25 cellular contexts compared by ENCODE assay signal in the genomic region with DNA sequence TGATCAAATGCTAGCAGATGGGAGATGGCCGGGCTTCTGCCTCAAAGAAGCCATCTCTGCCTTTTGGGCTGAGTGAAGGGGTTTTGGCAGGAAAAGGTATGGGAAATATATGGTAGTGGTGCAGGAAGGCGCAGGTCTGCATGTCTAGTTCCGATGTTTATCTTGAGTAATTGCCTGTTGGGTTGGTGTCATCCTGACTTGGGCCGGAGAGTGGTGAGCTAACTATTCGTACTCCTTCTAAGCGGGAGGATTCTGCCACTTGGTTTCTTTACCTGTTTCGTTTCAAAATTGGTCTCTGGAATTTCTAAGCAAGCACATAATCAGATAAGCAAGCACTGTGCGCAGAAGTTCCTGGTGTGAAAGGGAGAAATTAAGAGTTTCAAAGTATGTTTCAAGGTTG.
DNase-seq lines count a peak whose midpoint lies in the region; ATAC-seq, FAIRE-seq and TF ChIP-seq lines count a peak whose summit lies in the region.
"Had no signal": no experiment of that assay in that cellular context is flagged by ENCODE, and none has a peak within 500 bp of the region (broad histone marks: within the 10 kb centered on the region; RNA-seq: fewer than 3 reads in every experiment).

No MANE protein-coding gene starts in this region.

- H3K4ac ChIP-seq in H1 (replicated peaks; ENCODE audit: insufficient read length, low read depth, low read length): no peak overlapping the region

- intact Hi-C loops in prostate gland (cut with DNase I): no loop called here
- intact Hi-C loops in body of pancreas (cut with DNase I): no loop called here

- H3K23ac ChIP-seq in H1 (ENCODE audit: insufficient read length): no peak overlapping the region

- H3F3A ChIP-seq in neural progenitor cell (ENCODE audit: low read depth): no peaks in the 10 kb centered on the region

- no peak overlapping the region for H3K56ac ChIP-seq in H1 (replicated peaks; ENCODE audit: insufficient read length, low read depth, low read length)

- H3K9me3 Mint-ChIP-seq in neural progenitor cell: no peaks in the 10 kb centered on the region

- no peak overlapping the region for H2BK5ac ChIP-seq in H1 (ENCODE audit: low read depth, low read length)

- H2BK120ac ChIP-seq in H1 (replicated peaks; ENCODE audit: low read depth, low read length): no peak overlapping the region

- H3K4me2 ChIP-seq in H1 (ENCODE audit: insufficient read depth in 1 of 2, low read depth in 2 of 2, low read length in 2 of 2) (no peak overlapping the region), keratinocyte (ENCODE audit: control insufficient read depth, extremely low read depth, insufficient read depth, low read depth, low read length) (peak overlapping the region; percentile 29), neural progenitor cell (no peak overlapping the region)
- H3K4me2 ChIP-seq: A549 had no signal

- H3K79me2 ChIP-seq in H1 (ENCODE audit: control insufficient read depth in 1 of 2, insufficient read depth in 2 of 2, low read length in 2 of 2): no peaks in the 10 kb centered on the region
- no peaks in the 10 kb centered on the region for H3K79me2 ChIP-seq in keratinocyte (ENCODE audit: control insufficient read depth, insufficient read depth, low read length)
- H3K79me2 ChIP-seq in neural progenitor cell (ENCODE audit: low read depth): no peaks in the 10 kb centered on the region

- peaks cover 9% of the 10 kb centered on the region for H3K4me1 Mint-ChIP-seq in neural progenitor cell
- H3K4me1 Mint-ChIP-seq: CD4-positive, alpha-beta memory T cell had no signal

- no peaks in the 10 kb centered on the region for H3K23me2 ChIP-seq in H1 (ENCODE audit: low read depth, low read length)

- DNase-seq in SK-N-MC (ENCODE audit: low read depth, low spot score) (no peak), H1 (ENCODE audit: low read depth in 1 of 2, low spot score in 2 of 2) (no peak), keratinocyte (ENCODE audit: low read depth, low spot score) (no peak), prostate gland (ENCODE audit: low spot score) (peak; percentile 4), RPMI8226 (no peak), neural progenitor cell (ENCODE audit: low spot score) (no peak), body of pancreas (no peak), NOMO-1 treated with DMSO at 0.1 percent for 48 hours (lab: John Stamatoyannopoulos, UW; ENCODE audit: unreplicated experiment) (no peak)
- DNase-seq: C1 segment of cervical spinal cord; CD4-positive, alpha-beta memory T cell; COR-L47; Kasumi-1; NCI-H1105 treated with DMSO at 0.1 percent for 48 hours; NCI-H1930; NCI-H2107; NCI-H748 treated with DMSO at 0.1 percent for 48 hours; PC-3; Right ventricle myocardium superior had no signal

- no peak for ATAC-seq in body of pancreas
- ATAC-seq: A549, HCT116, HepG2, PC-3 had no signal

- H3K9me3 ChIP-seq in SK-N-MC (ENCODE audit: low read depth, low read length): no peaks in the 10 kb centered on the region
- no peaks in the 10 kb centered on the region for H3K9me3 ChIP-seq in H1 (ENCODE audit: insufficient read depth in 2 of 2, low read depth in 1 of 2, low read length in 1 of 2)
- H3K9me3 ChIP-seq in keratinocyte (ENCODE audit: control insufficient read depth, low read depth, low read length): no peaks in the 10 kb centered on the region
- no peaks in the 10 kb centered on the region for H3K9me3 ChIP-seq in prostate gland
- no peaks in the 10 kb centered on the region for H3K9me3 ChIP-seq in neural progenitor cell (ENCODE audit: low read depth)
- H3K9me3 ChIP-seq in body of pancreas: no peaks in the 10 kb centered on the region
- H3K9me3 ChIP-seq: A549, MG63, SJSA1 had no signal

- H2BK15ac ChIP-seq in H1 (ENCODE audit: low read length): 0 out of 2 replicates have a peak overlapping the region, but pooled peaks have one; percentile 14

- no peak overlapping the region for H3K4me3 Mint-ChIP-seq in neural progenitor cell
- H3K4me3 Mint-ChIP-seq: CD4-positive, alpha-beta memory T cell had no signal

- H3K9ac ChIP-seq in SK-N-MC (ENCODE audit: insufficient read length) (no peak overlapping the region), H1 (replicated peaks in 1 of 4; ENCODE audit: extremely low read depth in 1 of 4, low read depth in 3 of 4, low read length in 3 of 4) (no peak overlapping the region), keratinocyte (ENCODE audit: control insufficient read depth, extremely low read depth, insufficient read depth, low read length) (no peak overlapping the region), neural progenitor cell (no peak overlapping the region)

- no peak for TF ChIP-seq POLR2A in H1 (IDR thresholded peaks at IDR 0.05; ENCODE audit: control extremely low read depth in 1 of 2, low read depth in 2 of 2, low read length in 2 of 2)
- no peak for TF ChIP-seq POLR2A in prostate gland (IDR thresholded peaks at IDR 0.05)
- no peak for TF ChIP-seq POLR2A in body of pancreas (IDR thresholded peaks at IDR 0.05)

- no peak overlapping the region for H3K4me3 ChIP-seq in SK-N-MC
- H3K4me3 ChIP-seq in H1 (ENCODE audit: extremely low read depth in 1 of 4, insufficient read depth in 2 of 4, low read depth in 3 of 4, low read length in 4 of 4): no peak overlapping the region
- H3K4me3 ChIP-seq in keratinocyte (ENCODE audit: control insufficient read depth in 2 of 3, extremely low read depth in 1 of 3, insufficient read depth in 2 of 3, low read depth in 1 of 3, low read length in 3 of 3): no peak overlapping the region
- no peak overlapping the region for H3K4me3 ChIP-seq in prostate gland
- no peak overlapping the region for H3K4me3 ChIP-seq in neural progenitor cell
- no peak overlapping the region for H3K4me3 ChIP-seq in body of pancreas
- H3K4me3 ChIP-seq: A549, GM12878, MG63, SJSA1 had no signal

- H3K36me3 ChIP-seq in SK-N-MC (ENCODE audit: insufficient read depth, low read length) (no peaks in the 10 kb centered on the region), H1 (ENCODE audit: control insufficient read depth in 2 of 4, insufficient read depth in 4 of 4, low read length in 3 of 4) (no peaks in the 10 kb centered on the region), keratinocyte (ENCODE audit: control insufficient read depth in 2 of 2, extremely low read depth in 1 of 2, insufficient read depth in 2 of 2, low read length in 2 of 2) (no peaks in the 10 kb centered on the region), prostate gland (no peaks in the 10 kb centered on the region), neural progenitor cell (no peaks in the 10 kb centered on the region), body of pancreas (replicated peaks in 1 of 2; ENCODE audit: insufficient read depth in 1 of 2, low read depth in 2 of 2) (no peaks in the 10 kb centered on the region)
- H3K36me3 ChIP-seq: MG63, SJSA1 had no signal

- H3K27me3 Mint-ChIP-seq in neural progenitor cell (ENCODE audit: insufficient read depth, low read depth): no peaks in the 10 kb centered on the region

- H3K9me1 ChIP-seq in keratinocyte (ENCODE audit: control insufficient read depth, extremely low read depth, insufficient read depth, low read length): no peaks in the 10 kb centered on the region

- H3K27me3 ChIP-seq in H1 (replicated peaks in 1 of 4; ENCODE audit: control insufficient read depth in 3 of 4, extremely low read depth in 1 of 4, insufficient read depth in 3 of 4, low read length in 3 of 4) (no peaks in the 10 kb centered on the region), keratinocyte (ENCODE audit: control insufficient read depth, extremely low read depth, insufficient read depth, low read length) (no peaks in the 10 kb centered on the region), prostate gland (replicated peaks; ENCODE audit: insufficient read depth) (no peaks in the 10 kb centered on the region), neural progenitor cell (no peaks in the 10 kb centered on the region), body of pancreas (no peaks in the 10 kb centered on the region)
- H3K27me3 ChIP-seq: MG63, SJSA1 had no signal

- POLR2A ChIA-PET in H1 (lab: Charles Lee; ENCODE audit: partially characterized antibody): no interaction called here

- CTCF ChIA-PET in H1 (lab: Charles Lee; ENCODE audit: partially characterized antibody): interaction anchor here (0.8 kb wide), 1 partner anchor 217 kb away, joined by 3 read pairs; no protein-coding TSS in a partner anchor

- H2BK12ac ChIP-seq in H1 (ENCODE audit: low read depth, low read length): no peak overlapping the region

- H3K36me3 Mint-ChIP-seq in neural progenitor cell: peaks cover 2% of the 10 kb centered on the region
- H3K36me3 Mint-ChIP-seq: CD4-positive, alpha-beta memory T cell had no signal

- no peak overlapping the region for H2BK20ac ChIP-seq in H1 (ENCODE audit: low read length)

- H3K4me1 ChIP-seq in H1 (replicated peaks in 1 of 4; ENCODE audit: control insufficient read depth in 3 of 4, insufficient read depth in 4 of 4, low read length in 3 of 4) (peaks cover 0 to 7% (median 0%) of the 10 kb centered on the region in 4 experiments; a peak in 1 of 7 replicates), keratinocyte (ENCODE audit: control insufficient read depth, extremely low read depth, insufficient read depth, low read length) (peaks cover 7% of the 10 kb centered on the region), prostate gland (replicated peaks) (no peaks in the 10 kb centered on the region), neural progenitor cell (no peaks in the 10 kb centered on the region), body of pancreas (peaks cover 10% of the 10 kb centered on the region)
- H3K4me1 ChIP-seq: A549, SJSA1 had no signal

- no peaks in the 10 kb centered on the region for H3K79me1 ChIP-seq in H1 (ENCODE audit: low read depth, low read length)

- no peak overlapping the region for H3K27ac Mint-ChIP-seq in neural progenitor cell
- H3K27ac Mint-ChIP-seq: CD4-positive, alpha-beta memory T cell had no signal

- no peak overlapping the region for H4K91ac ChIP-seq in H1 (replicated peaks; ENCODE audit: insufficient read length, low read length)

- H4K8ac ChIP-seq in H1 (ENCODE audit: extremely low read depth, insufficient read depth, low read length): no peak overlapping the region

- no peak overlapping the region for H2AK5ac ChIP-seq in H1 (ENCODE audit: low read depth, low read length)

- FAIRE-seq in H1 (lab: Jason Lieb, UNC) (no peak), keratinocyte (lab: Jason Lieb, UNC) (no peak)
- FAIRE-seq: A549, G401.6, GM12878, HepG2 had no signal

- TF ChIP-seq RAD21 in H1 (IDR thresholded peaks at IDR 0.05 in 1 of 2, conservative IDR thresholded peaks at IDR 0.05 in 1 of 2; ENCODE audit: low read depth in 2 of 2, low read length in 2 of 2): no peak

- no peak overlapping the region for H3K18ac ChIP-seq in H1 (ENCODE audit: extremely low read depth, low read length)

- H3K27ac ChIP-seq in SK-N-MC: 0 out of 2 replicates have a peak overlapping the region, but pooled peaks have one; percentile 2
- no peak overlapping the region for H3K27ac ChIP-seq in H1 (ENCODE audit: low read depth, low read length)
- no peak overlapping the region for H3K27ac ChIP-seq in keratinocyte (ENCODE audit: control insufficient read depth, insufficient read depth, low read length)
- no peak overlapping the region for H3K27ac ChIP-seq in prostate gland
- H3K27ac ChIP-seq in neural progenitor cell: no peak overlapping the region
- no peak overlapping the region for H3K27ac ChIP-seq in body of pancreas
- H3K27ac ChIP-seq: A549, SJSA1 had no signal

- WGBS in H1 (ENCODE audit: extremely low coverage in 1 of 2, insufficient coverage in 1 of 2, insufficient read length in 1 of 2, insufficient replicate concordance in 2 of 2, low coverage in 1 of 2, low lambda C conversion rate in 2 of 2, missing lambda C conversion rate in 1 of 2), 2 experiments: 96% methylated on average over 8 of the region's 8 CpGs; no CpG with 5 or more reads in 1 of the 2 experiments
- WGBS in prostate gland: 30% methylated on average over 8 of the region's 8 CpGs
- 43 to 51% methylated on average over 8 of the region's 8 CpGs for WGBS in body of pancreas, 2 donors

- H4K20me1 ChIP-seq in H1 (replicated peaks in 1 of 2; ENCODE audit: control insufficient read depth in 1 of 2, insufficient read depth in 2 of 2, low read length in 2 of 2): no peaks in the 10 kb centered on the region
- H4K20me1 ChIP-seq in keratinocyte (ENCODE audit: control insufficient read depth, extremely low read depth, insufficient read depth, low read length): no peaks in the 10 kb centered on the region
- H4K20me1 ChIP-seq in neural progenitor cell (ENCODE audit: low read depth): no peaks in the 10 kb centered on the region

- H4K5ac ChIP-seq in H1 (ENCODE audit: insufficient read length, low read depth, low read length): no peak overlapping the region

- no peak overlapping the region for H2AFZ ChIP-seq in H1 (ENCODE audit: low read length)
- peak overlapping the region; percentile 48 for H2AFZ ChIP-seq in keratinocyte (ENCODE audit: control insufficient read depth, low read length)
- no peak overlapping the region for H2AFZ ChIP-seq in neural progenitor cell (replicated peaks)

- dilution Hi-C loops in keratinocyte (cut with MboI; ENCODE audit: extremely low pct_ligation_motif_present, low sequenced_read_pairs): no loop called here

- no peak overlapping the region for H3K14ac ChIP-seq in H1 (ENCODE audit: insufficient read length)

- TF ChIP-seq CTCF in H1 (IDR thresholded peaks at IDR 0.05; ENCODE audit: control extremely low read depth in 1 of 3, insufficient read depth in 1 of 3, low read depth in 1 of 3, low read length in 3 of 3) (no peak), keratinocyte (optimal IDR thresholded peaks at IDR 0.05 in 1 of 3, IDR thresholded peaks at IDR 0.05 in 1 of 3, conservative IDR thresholded peaks at IDR 0.05 in 1 of 3; ENCODE audit: extremely low read depth in 1 of 3, insufficient read depth in 2 of 3, low read length in 3 of 3) (no peak), prostate gland (IDR thresholded peaks at IDR 0.05) (no peak), neural progenitor cell (IDR thresholded peaks at IDR 0.05) (no peak), body of pancreas (IDR thresholded peaks at IDR 0.05) (no peak)

- TF ChIP-seq EP300 in H1 (IDR thresholded peaks at IDR 0.05; ENCODE audit: borderline replicate concordance in 1 of 2, low read depth in 2 of 2, low read length in 2 of 2): no peak
